In genomic region chr5:35804201-35804653, GRCh38 we compare ENCODE assay signal across 16 cellular contexts. TPM values are rescaled to one million over a fixed set of nuclear protein-coding genes. Genes with fewer than 3 reads are reported as not detected.
DNase-seq lines count a peak whose midpoint lies in the region; ATAC-seq, FAIRE-seq and TF ChIP-seq lines count a peak whose summit lies in the region.
"Had no signal": no experiment of that assay in that cellular context is flagged by ENCODE, and none has a peak within 500 bp of the region (broad histone marks: within the 10 kb centered on the region; RNA-seq: fewer than 3 reads in every experiment).

No MANE protein-coding gene starts in this region.

- TF ChIP-seq RAD21 in GM12878 (IDR thresholded peaks at IDR 0.05; ENCODE audit: insufficient read depth, low read depth, low read length): no peak

- no peak overlapping the region for H3K4me3 Mint-ChIP-seq in activated T-cell treated with anti-CD3 and anti-CD28 coated beads, Interleukin-2, amount 50 U/mL, for 24 hours
- H3K4me3 Mint-ChIP-seq: B cell, GM23338 had no signal

- POLR2A ChIA-PET in GM12878 (lab: Charles Lee): interaction anchor here (1.2 to 1.5 kb wide), 2 partner anchors 19 to 47 kb away, joined by 3 to 4 read pairs; no protein-coding TSS in a partner anchor

- H3K4me3 ChIP-seq in GM12878: no peak overlapping the region
- H3K4me3 ChIP-seq: GM23338, heart right ventricle had no signal

- no peak for DNase-seq in activated T-cell treated with anti-CD3 and anti-CD28 coated beads, Interleukin-2, amount 50 U/mL, for 24 hours
- DNase-seq in activated T-cell treated with anti-CD3 and anti-CD28 coated beads, Interleukin-2, amount 50 U/mL, for 1 hour: no peak
- DNase-seq in NCI-H2081 (lab: John Stamatoyannopoulos, UW) (peak; percentile 81 to 96), GM12878 (ENCODE audit: low read depth, low spot score) (no peak), substantia nigra (lab: John Stamatoyannopoulos, UW) (peak in 9 of 49 donors; percentile 3 to 38 (median 14)), GM03348 (ENCODE audit: low spot score) (no peak), NCI-H1930 (lab: John Stamatoyannopoulos, UW) (no peak)
- no peak for DNase-seq in activated CD4-positive, CD25-positive, alpha-beta regulatory T cell treated with anti-CD3 and anti-CD28 coated beads, Interleukin-2, amount 50 U/mL, for 72 hours
- DNase-seq: erythroblast, GDM1, heart right ventricle, NCI-H187 treated with DMSO at 0.1 percent for 48 hours had no signal

- no peaks in the 10 kb centered on the region for H3K4me1 ChIP-seq in GM12878 (ENCODE audit: control insufficient read depth, insufficient read depth, low read length)

- intact Hi-C loops in GM12878 (cut with micrococcal nuclease; ENCODE audit: unreplicated experiment): no loop called here

- H3K27me3 Mint-ChIP-seq in activated T-cell treated with anti-CD3 and anti-CD28 coated beads, Interleukin-2, amount 50 U/mL, for 24 hours: no peaks in the 10 kb centered on the region
- H3K27me3 Mint-ChIP-seq: B cell had no signal

- H3K9ac ChIP-seq in GM12878 (ENCODE audit: control insufficient read depth, insufficient read depth, low read length): no peak overlapping the region
- H3K9ac ChIP-seq: KMS-11 had no signal

- no TSS peak for BruUV-seq in GM12878 (replicated peaks; lab: Mats Ljungman, UMichigan)

- no peak overlapping the region for H3K27ac ChIP-seq in GM12878 (ENCODE audit: control insufficient read depth, insufficient read depth)
- peak overlapping the region; percentile 56 for H3K27ac ChIP-seq in substantia nigra (ENCODE audit: low read depth, low read length, poor library complexity, severe bottlenecking)
- H3K27ac ChIP-seq: heart right ventricle, KMS-11 had no signal

- H3K27me3 ChIP-seq in GM12878 (replicated peaks in 1 of 2; ENCODE audit: control insufficient read depth in 2 of 2, insufficient read depth in 2 of 2, low read length in 1 of 2): no peaks in the 10 kb centered on the region
- H3K27me3 ChIP-seq: heart right ventricle had no signal

- no peak overlapping the region for H3K4me2 ChIP-seq in GM12878 (ENCODE audit: control insufficient read depth, insufficient read depth)
- H3K4me2 ChIP-seq: GM23338, KMS-11 had no signal

- H4K20me1 ChIP-seq in GM12878 (ENCODE audit: control insufficient read depth, insufficient read depth): no peaks in the 10 kb centered on the region

- no peak for FAIRE-seq in GM12878 (lab: Jason Lieb, UNC)

- H3K79me2 ChIP-seq in GM12878 (ENCODE audit: control insufficient read depth, insufficient read depth, low read length): no peaks in the 10 kb centered on the region

- no peak overlapping the region for H2AFZ ChIP-seq in GM12878 (ENCODE audit: control insufficient read depth, low read depth, low read length)
- H2AFZ ChIP-seq: GM23338 had no signal

- SMC1A ChIA-PET in GM12878 (lab: Charles Lee; ENCODE audit: uncharacterized antibody, unreplicated experiment): interaction anchor here (1.0 to 2.3 kb wide), 7 partner anchors 9 to 121 kb away, joined by 3 to 7 read pairs (median 4); no protein-coding TSS in a partner anchor

- TF ChIP-seq POLR2A in GM12878 (IDR thresholded peaks at IDR 0.05; ENCODE audit: low read depth, low read length): no peak

- peak; percentile 39 for ATAC-seq in GM12878
- ATAC-seq: activated CD4-positive, CD25-positive, alpha-beta regulatory T cell treated with anti-CD3 and anti-CD28 coated beads, Interleukin-2, amount 50 U/mL, for 24 hours; GM23338; heart right ventricle had no signal

- no peak for TF ChIP-seq EP300 in GM12878 (IDR thresholded peaks at IDR 0.05; ENCODE audit: borderline replicate concordance in 1 of 2, control insufficient read depth in 1 of 2, low read depth in 2 of 2, low read length in 2 of 2)

- peak overlapping the region; percentile 69 for H3K27ac Mint-ChIP-seq in activated T-cell treated with anti-CD3 and anti-CD28 coated beads, Interleukin-2, amount 50 U/mL, for 24 hours
- H3K27ac Mint-ChIP-seq: B cell, GM23338 had no signal

- CTCF ChIA-PET in GM12878 (lab: Yijun Ruan, JAX): interaction anchor here (1.3 to 1.5 kb wide), 3 partner anchors 11 to 121 kb away, joined by 3 to 5 read pairs (median 4); no protein-coding TSS in a partner anchor

- H3K36me3 ChIP-seq in GM12878 (ENCODE audit: control insufficient read depth in 2 of 2, insufficient read depth in 2 of 2, low read length in 1 of 2): no peaks in the 10 kb centered on the region
- H3K36me3 ChIP-seq: heart right ventricle had no signal

- no peaks in the 10 kb centered on the region for H3K9me3 ChIP-seq in GM12878 (replicated peaks; ENCODE audit: control insufficient read depth, insufficient read depth, low read length)
- H3K9me3 ChIP-seq: heart right ventricle had no signal

- RAD21 ChIA-PET in GM12878 (lab: Charles Lee; ENCODE audit: unreplicated experiment): no interaction called here

- 7% methylated on average over 1 of the region's 1 CpG for WGBS in GM12878 (ENCODE audit: insufficient coverage, insufficient replicate concordance, low lambda C conversion rate, missing lambda C conversion rate)

- in situ Hi-C loops in GM12878 (cut with MboI): no loop called here

- H3K4me1 Mint-ChIP-seq in activated T-cell treated with anti-CD3 and anti-CD28 coated beads, Interleukin-2, amount 50 U/mL, for 24 hours (ENCODE audit: low read depth): peaks cover 81% of the 10 kb centered on the region
- H3K4me1 Mint-ChIP-seq: B cell had no signal

- peaks cover 20% of the 10 kb centered on the region for H3K36me3 Mint-ChIP-seq in activated T-cell treated with anti-CD3 and anti-CD28 coated beads, Interleukin-2, amount 50 U/mL, for 24 hours (ENCODE audit: low read depth)

- no peaks in the 10 kb centered on the region for H3K9me3 Mint-ChIP-seq in activated T-cell treated with anti-CD3 and anti-CD28 coated beads, Interleukin-2, amount 50 U/mL, for 24 hours
- H3K9me3 Mint-ChIP-seq: GM23338 had no signal

- TF ChIP-seq CTCF in GM12878 (IDR thresholded peaks at IDR 0.05 in 2 of 3, conservative IDR thresholded peaks at IDR 0.05 in 1 of 3; ENCODE audit: control insufficient read depth in 2 of 3, extremely low read depth in 1 of 3, insufficient read depth in 1 of 3, low read depth in 3 of 3, low read length in 3 of 3): no peak

TF ChIP-seq in GM12878, 131 proteins besides CTCF, POLR2A, EP300 and RAD21:
- TF ChIP-seq SMAD5 (IDR thresholded peaks at IDR 0.05; ENCODE audit: low read depth): no peak
- no peak for TF ChIP-seq MEF2A (IDR thresholded peaks at IDR 0.05; ENCODE audit: insufficient read depth, low read depth, low read length)
- TF ChIP-seq POU2F2 (IDR thresholded peaks at IDR 0.05; ENCODE audit: borderline replicate concordance, low read depth, low read length): no peak

RNA-seq across cellular contexts. Expression of gene IL7R, which starts 52.5 kb away (rescaled TPM):
- 67.0 and 73.7 TPM in 2 replicates for total RNA-seq in GM12878 (2013; cell fraction: nucleolus; rRNA removed)
- total RNA-seq in GM12878 (2014; rRNA removed) (0.73 and 1.7 TPM in 2 replicates), GM12878 (2014; rRNA removed; fragmentation: Illumina TruSeq; extraction: Trizol) (0.51 and 0.98 TPM in 2 replicates), GM12878 (2021) (1.3 and 1.5 TPM in 2 replicates)
- 0.28 TPM for polyA plus RNA-seq in GM12878 (2011; ENCODE audit: low read depth)
- polyA plus RNA-seq in GM12878 (2011; rRNA removed) (21.1 and 27.2 TPM in 2 replicates), GM12878 (2014; fragmentation: Illumina TruSeq; extraction: Trizol) (1.3 and 2.1 TPM in 2 replicates), GM12878 (2014; fragmentation: Nextera tagmentation; extraction: Ambion mirVana) (under 1 TPM; 0.52 to 0.97 TPM), GM12878 (2014; rRNA removed) (0.40 and 0.63 TPM in 2 replicates), GM12878 (2016; fragmentation: Nextera tagmentation; extraction: Ambion mirVana) (under 1 TPM; 0.62 to 0.63 TPM)
- polyA plus RNA-seq in GM12878 (2011; cell fraction: cytosol; rRNA removed): 20.7 and 30.0 TPM in 2 replicates
- polyA plus RNA-seq in GM12878 (2011; cell fraction: nucleus; rRNA removed): 28.1 and 34.5 TPM in 2 replicates
- 0.61 and 1.1 TPM in 2 replicates for polyA plus RNA-seq in GM12878 (2012)
- 49.3 and 52.3 TPM in 2 replicates for polyA minus RNA-seq in GM12878 (2011; rRNA and poly(A)+ RNA removed)
- polyA minus RNA-seq in GM12878 (2011; cell fraction: cytosol; rRNA and poly(A)+ RNA removed): 11.5 and 11.7 TPM in 2 replicates
- polyA minus RNA-seq in GM12878 (2011; cell fraction: nucleus; rRNA and poly(A)+ RNA removed): 18.3 and 26.8 TPM in 2 replicates
- total RNA-seq: GM23338 had no signal
- polyA plus RNA-seq: GM23338 had no signal

Comparison
In these comparisons a context has a peak if more than half of its experiments do, and no peak if none do; other contexts are left out.
1. DNase-seq: peak in NCI-H2081 (2 of 2); none in activated T-cell treated with anti-CD3 and anti-CD28 coated beads, Interleukin-2, amount 50 U/mL, for 24 hours (single experiment), activated T-cell treated with anti-CD3 and anti-CD28 coated beads, Interleukin-2, amount 50 U/mL, for 1 hour (single experiment), GM12878 (single experiment), activated CD4-positive, CD25-positive, alpha-beta regulatory T cell treated with anti-CD3 and anti-CD28 coated beads, Interleukin-2, amount 50 U/mL, for 72 hours (single experiment), GM03348 (single experiment) and NCI-H1930 (0 of 2).